8 cellular contexts compared by ENCODE assay signal in genomic region chr1:28329395-28330153, GRCh38. TPM values are rescaled to one million over a fixed set of nuclear protein-coding genes. Genes with fewer than 3 reads are reported as not detected.
DNase-seq lines count a peak whose midpoint lies in the region; ATAC-seq and TF ChIP-seq lines count a peak whose summit lies in the region.

No MANE protein-coding gene starts in this region.

- intact Hi-C loops in PC-3 (cut with micrococcal nuclease): loop anchor here (5.0 kb wide), 1 partner anchor 82 kb away; no protein-coding TSS in a partner anchor

- POLR2A ChIA-PET in PC-3 (lab: Charles Lee; ENCODE audit: unreplicated experiment): interaction anchor here (0.8 kb wide), 1 partner anchor 8 kb away, joined by 8 read pairs; no protein-coding TSS in a partner anchor

- H3F3A ChIP-seq in PC-3 (ENCODE audit: low read length, unreplicated experiment): no peaks in the 10 kb centered on the region

- no peak for TF ChIP-seq CTCF in PC-3 (conservative IDR thresholded peaks at IDR 0.05; ENCODE audit: low read depth, low read length)

- H3K4me3 ChIP-seq in PC-3 (ENCODE audit: low read length): peak overlapping the region; percentile 67

- no peaks in the 10 kb centered on the region for H4K20me1 ChIP-seq in PC-3 (ENCODE audit: low read length)

- H3K9me2 ChIP-seq in PC-3 (replicated peaks; ENCODE audit: low read length): no peaks in the 10 kb centered on the region

- CTCF ChIA-PET in PC-3 (lab: Charles Lee): no interaction called here

- H3K27ac ChIP-seq in PC-3 (ENCODE audit: low read length): peak overlapping the region; percentile 62

- DNase-seq in NCI-H2171 treated with DMSO at 0.1 percent for 48 hours (lab: John Stamatoyannopoulos, UW) (peak; percentile 36), NCI-H2171 (lab: John Stamatoyannopoulos, UW) (no peak), PC-3 (peak; percentile 17), amniotic epithelial cell (ENCODE audit: low read depth) (peak; percentile 29), iris pigment epithelial cell (ENCODE audit: low read depth) (peak; percentile 48)
- peak; percentile 12 to 23 for DNase-seq in stimulated activated CD4-positive, alpha-beta T cell treated with anti-CD3 and anti-CD28 coated beads, Interleukin-1b, Interleukin-23, amount 100 ng/mL, for 4 hours (ENCODE audit: low read depth in 2 of 2)

- peaks cover under 1% of the 10 kb centered on the region; the same call in 1 of the 2 replicates for H3K36me3 ChIP-seq in PC-3 (ENCODE audit: low read depth, low read length)

- peak overlapping the region; percentile 79 for H3K4me2 ChIP-seq in PC-3 (ENCODE audit: low read length)

- TSS peak; percentile 85 for BruUV-seq in PC-3 (replicated peaks; lab: Mats Ljungman, UMichigan)

- peaks cover 12% of the 10 kb centered on the region for H3K79me2 ChIP-seq in PC-3 (ENCODE audit: low read length)

- H3K4me1 ChIP-seq in PC-3 (ENCODE audit: insufficient read depth, low read length): peaks cover 15% of the 10 kb centered on the region; the same call in 1 of the 2 replicates

- no peaks in the 10 kb centered on the region for H3K9me3 ChIP-seq in PC-3 (ENCODE audit: low read length)

- peak; percentile 37 for ATAC-seq in PC-3
- ATAC-seq in GM18505 (IDR thresholded peaks at IDR 0.05; ENCODE audit: unreplicated experiment): no peak
- no peak for ATAC-seq in HG02840 (IDR thresholded peaks at IDR 0.05; ENCODE audit: low FRiP score, unreplicated experiment)

- H2AFZ ChIP-seq in PC-3 (ENCODE audit: low read length): peak overlapping the region; percentile 88; the same call in 1 of the 2 replicates

- peak overlapping the region; percentile 85 for H3K9ac ChIP-seq in PC-3 (ENCODE audit: low read length)

- no peaks in the 10 kb centered on the region for H3K27me3 ChIP-seq in PC-3 (ENCODE audit: low read length)

- no peak for TF ChIP-seq POLR2A in GM18505 (IDR thresholded peaks at IDR 0.05; ENCODE audit: borderline replicate concordance, extremely low read depth, insufficient read depth, insufficient read length)

RNA-seq across cellular contexts. Expression of gene MED18, which starts 0.7 kb away (rescaled TPM):
- total RNA-seq in PC-3 (2014; rRNA removed): 10.1 and 13.6 TPM in 2 replicates

RNA-seq across cellular contexts. Expression of gene PHACTR4, which starts 40.0 kb away (rescaled TPM):
- total RNA-seq in PC-3 (2014; rRNA removed): 9.1 and 12.7 TPM in 2 replicates
